In the genomic region with DNA sequence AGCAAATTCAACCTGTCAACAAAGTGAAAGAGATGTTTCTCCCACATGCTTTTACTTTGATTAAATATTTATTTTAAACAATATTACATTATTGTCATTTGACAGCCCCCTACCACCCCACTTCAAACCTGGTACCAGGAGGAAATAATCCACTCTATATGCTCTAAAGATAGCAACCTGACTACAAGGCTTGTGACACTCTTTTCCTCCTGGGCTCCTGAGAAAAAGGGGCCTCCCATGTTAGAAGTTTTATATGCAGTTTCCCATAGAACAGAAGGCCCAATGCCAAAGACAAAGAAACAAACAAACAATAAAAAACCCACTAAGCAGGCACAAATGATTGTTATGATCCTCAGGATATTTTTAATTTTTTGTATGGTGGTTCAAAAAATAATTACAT, we compare ENCODE assay signal across 19 cellular contexts.
DNase-seq lines count a peak whose midpoint lies in the region; ATAC-seq and TF ChIP-seq lines count a peak whose summit lies in the region.
"Had no signal": no experiment of that assay in that cellular context is flagged by ENCODE, and none has a peak within 500 bp of the region (broad histone marks: within the 10 kb centered on the region; RNA-seq: fewer than 3 reads in every experiment).

No MANE protein-coding gene starts in this region.

- H3K4me1 ChIP-seq in breast epithelium (no peaks in the 10 kb centered on the region), heart right ventricle (no peaks in the 10 kb centered on the region)
- H3K4me1 ChIP-seq: BLaER1 had no signal

- H3K27me3 Mint-ChIP-seq in MCF 10A (ENCODE audit: insufficient read depth, unreplicated experiment) = no peaks in the 10 kb centered on the region
- H3K27me3 Mint-ChIP-seq in mesothelial cell of epicardium (ENCODE audit: low read depth) = no peaks in the 10 kb centered on the region
- no peaks in the 10 kb centered on the region for H3K27me3 Mint-ChIP-seq in activated T-cell treated with anti-CD3 and anti-CD28 coated beads, Interleukin-2, amount 50 U/mL, for 24 hours

- H3K4me1 Mint-ChIP-seq in MCF 10A (ENCODE audit: insufficient read depth, unreplicated experiment) (peaks cover 11% of the 10 kb centered on the region), mesothelial cell of epicardium (peaks cover 9% of the 10 kb centered on the region)
- no peaks in the 10 kb centered on the region for H3K4me1 Mint-ChIP-seq in activated T-cell treated with anti-CD3 and anti-CD28 coated beads, Interleukin-2, amount 50 U/mL, for 24 hours (ENCODE audit: low read depth)
- H3K4me1 Mint-ChIP-seq: GM23338 had no signal

- peak overlapping the region; percentile 80 for H3K27ac Mint-ChIP-seq in MCF 10A (ENCODE audit: low read depth, unreplicated experiment)
- peak overlapping the region; percentile 89 for H3K27ac Mint-ChIP-seq in mesothelial cell of epicardium
- H3K27ac Mint-ChIP-seq in activated T-cell treated with anti-CD3 and anti-CD28 coated beads, Interleukin-2, amount 50 U/mL, for 24 hours = no peak overlapping the region
- H3K27ac Mint-ChIP-seq: CD8-positive, alpha-beta T cell; GM23338 had no signal

- H3K4me3 Mint-ChIP-seq in MCF 10A (ENCODE audit: unreplicated experiment) (peak overlapping the region; percentile 1), mesothelial cell of epicardium (no peak overlapping the region)
- H3K4me3 Mint-ChIP-seq in activated T-cell treated with anti-CD3 and anti-CD28 coated beads, Interleukin-2, amount 50 U/mL, for 24 hours = no peak overlapping the region
- H3K4me3 Mint-ChIP-seq: CD8-positive, alpha-beta T cell; GM23338 had no signal

- BruUV-seq in MCF 10A (replicated peaks; lab: Mats Ljungman, UMichigan) = no TSS peak

- intact Hi-C loops in MCF 10A (cut with micrococcal nuclease) (no loop called here), breast epithelium (cut with DNase I; ENCODE audit: low total_unique reads) (no loop called here), heart right ventricle (cut with DNase I) (no loop called here)

- H3K4me3 ChIP-seq in breast epithelium = no peak overlapping the region
- no peak overlapping the region for H3K4me3 ChIP-seq in heart right ventricle
- H3K4me3 ChIP-seq: BLaER1, GM23338 had no signal

- no peaks in the 10 kb centered on the region for H3K9me3 Mint-ChIP-seq in MCF 10A (ENCODE audit: unreplicated experiment)
- peaks cover 17% of the 10 kb centered on the region for H3K9me3 Mint-ChIP-seq in mesothelial cell of epicardium
- H3K9me3 Mint-ChIP-seq in activated T-cell treated with anti-CD3 and anti-CD28 coated beads, Interleukin-2, amount 50 U/mL, for 24 hours = no peaks in the 10 kb centered on the region
- H3K9me3 Mint-ChIP-seq: CD8-positive, alpha-beta T cell had no signal

- DNase-seq in MCF 10A (ENCODE audit: unreplicated experiment) = peak; percentile 10
- no peak for DNase-seq in breast epithelium (ENCODE audit: low spot score in 2 of 2)
- DNase-seq in dermis blood vessel endothelial cell = peak; percentile 2
- no peak for DNase-seq in mesothelial cell of epicardium (ENCODE audit: low spot score in 2 of 2, unreplicated experiment in 2 of 2)
- DNase-seq in activated T-cell treated with anti-CD3 and anti-CD28 coated beads, Interleukin-2, amount 50 U/mL, for 24 hours = no peak
- DNase-seq in heart right ventricle = no peak
- DNase-seq: CD8-positive, alpha-beta T cell; DMS79; KG1; NCI-H1436 treated with DMSO at 0.1 percent for 48 hours; NCI-H2029 treated with DMSO at 0.1 percent for 48 hours; NCI-H2171 treated with DMSO at 0.1 percent for 48 hours; NCI-H446 treated with DMSO at 0.1 percent for 48 hours had no signal

- ATAC-seq in HG03442 (IDR thresholded peaks at IDR 0.05; ENCODE audit: unreplicated experiment) (no peak), heart right ventricle (no peak), GM21447 (IDR thresholded peaks at IDR 0.05; ENCODE audit: unreplicated experiment) (no peak)
- ATAC-seq: CD8-positive, alpha-beta T cell; GM23338; HepG2 had no signal

- H3K36me3 ChIP-seq in breast epithelium = no peaks in the 10 kb centered on the region
- H3K36me3 ChIP-seq in heart right ventricle = no peaks in the 10 kb centered on the region
- H3K36me3 ChIP-seq: BLaER1 had no signal

- TF ChIP-seq CTCF in MCF 10A (IDR thresholded peaks at IDR 0.05; ENCODE audit: unreplicated experiment) = no peak
- TF ChIP-seq CTCF in breast epithelium (IDR thresholded peaks at IDR 0.05) = no peak
- TF ChIP-seq CTCF in mesothelial cell of epicardium (IDR thresholded peaks at IDR 0.05; ENCODE audit: unreplicated experiment) = no peak
- TF ChIP-seq CTCF in heart right ventricle (IDR thresholded peaks at IDR 0.05) = no peak

- no peaks in the 10 kb centered on the region for H3K27me3 ChIP-seq in breast epithelium
- no peaks in the 10 kb centered on the region for H3K27me3 ChIP-seq in heart right ventricle
- H3K27me3 ChIP-seq: BLaER1 had no signal

- H3K36me3 Mint-ChIP-seq in MCF 10A (ENCODE audit: insufficient read depth, unreplicated experiment) (no peaks in the 10 kb centered on the region), mesothelial cell of epicardium (peaks cover 2% of the 10 kb centered on the region)
- no peaks in the 10 kb centered on the region for H3K36me3 Mint-ChIP-seq in activated T-cell treated with anti-CD3 and anti-CD28 coated beads, Interleukin-2, amount 50 U/mL, for 24 hours (ENCODE audit: low read depth)
- H3K36me3 Mint-ChIP-seq: CD8-positive, alpha-beta T cell had no signal

- CTCF ChIA-PET in MCF 10A (lab: Yijun Ruan, JAX) = interaction anchor here (0.6 to 2.1 kb wide), 3 partner anchors 15 to 126 kb away, joined by 3 to 12 read pairs (median 5); no protein-coding TSS in a partner anchor

- TF ChIP-seq POLR2A in breast epithelium (IDR thresholded peaks at IDR 0.05) = no peak

- POLR2A ChIA-PET in MCF 10A (lab: Yijun Ruan, JAX) = no interaction called here

- H3K27ac ChIP-seq in breast epithelium = no peak overlapping the region
- no peak overlapping the region for H3K27ac ChIP-seq in heart right ventricle
- H3K27ac ChIP-seq: 22Rv1, BLaER1 had no signal

- H3K9me3 ChIP-seq in breast epithelium (peaks cover 0 to 5% of the 10 kb centered on the region in 2 donors), heart right ventricle (peaks cover 0 to 16% (median 0%) of the 10 kb centered on the region in 11 donors)
- H3K9me3 ChIP-seq: BLaER1 had no signal

Comparison
In these comparisons a context has a peak if more than half of its experiments do, and no peak if none do; other contexts are left out.
1. DNase-seq: peak in MCF 10A (single experiment) and dermis blood vessel endothelial cell (single experiment); none in breast epithelium (0 of 2), mesothelial cell of epicardium (0 of 2), activated T-cell treated with anti-CD3 and anti-CD28 coated beads, Interleukin-2, amount 50 U/mL, for 24 hours (single experiment) and heart right ventricle (0 of 2).